Comparison of ENCODE assay signal across 18 cellular contexts in the genomic region with DNA sequence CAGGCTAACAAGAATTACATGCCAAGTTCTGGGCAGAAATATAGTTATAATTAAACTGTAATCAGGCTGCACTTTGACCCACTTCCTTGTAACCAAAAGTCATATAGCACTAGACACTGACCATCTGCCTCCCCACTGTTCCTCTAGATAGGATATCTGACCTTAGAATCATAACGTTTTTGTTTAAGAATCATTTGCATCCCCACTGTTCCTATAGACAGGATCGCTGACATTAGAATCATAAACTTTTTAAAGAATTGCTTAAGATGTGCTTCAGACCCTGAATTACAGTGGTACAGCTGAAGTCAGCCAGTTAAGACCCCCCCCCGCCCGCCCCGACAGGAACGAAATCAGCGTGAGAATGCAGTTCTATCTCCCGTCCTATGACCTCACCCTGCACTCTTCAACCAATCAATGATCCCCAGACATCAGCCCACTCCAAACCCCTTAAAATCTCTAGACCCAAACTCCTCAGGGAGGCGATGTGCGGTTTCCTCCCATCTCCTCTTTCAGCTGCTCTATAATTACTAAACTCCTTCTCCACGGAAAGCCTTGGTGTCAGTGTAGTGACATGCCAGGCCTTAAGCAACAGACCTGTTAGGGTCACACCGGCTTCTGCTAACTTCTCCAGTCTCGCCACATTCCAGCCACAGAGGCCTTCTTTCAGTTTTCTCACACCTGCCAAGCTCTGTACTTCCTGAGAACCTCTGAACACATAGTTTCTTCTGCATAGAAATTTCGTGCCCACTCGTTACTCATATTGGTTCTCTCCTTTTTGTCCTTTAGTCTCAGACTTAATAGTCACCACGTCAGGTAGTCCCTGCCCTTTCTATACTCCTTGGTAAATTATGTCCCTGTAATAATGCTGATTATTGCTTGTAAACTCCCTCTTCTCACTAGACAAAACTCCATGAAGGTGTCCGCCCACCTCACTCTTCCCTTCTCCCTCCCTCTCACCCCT.
A peak's percentile ranks its signal among the peaks of the same experiment; 100 is the strongest.
DNase-seq lines count a peak whose midpoint lies in the region; ATAC-seq and TF ChIP-seq lines count a peak whose summit lies in the region.
"Had no signal": no experiment of that assay in that cellular context is flagged by ENCODE, and none has a peak within 500 bp of the region (broad histone marks: within the 10 kb centered on the region; RNA-seq: fewer than 3 reads in every experiment).

No MANE protein-coding gene starts in this region.

- H3K4me3 Mint-ChIP-seq in natural killer cell treated with Interleukin-12 subunit alpha and Interleukin-12 subunit beta and Interleukin-15 and Interleukin-18, amount 100 ng/mL, for 72 hours = peak overlapping the region; percentile 57
- H3K4me3 Mint-ChIP-seq: activated CD4-positive, alpha-beta T cell treated with anti-CD3 and anti-CD28 coated beads, Interleukin-2, amount 10 ng/mL, durations not matched to agents 7 days and 5 days had no signal

- H3K4me1 Mint-ChIP-seq in natural killer cell treated with Interleukin-12 subunit alpha and Interleukin-12 subunit beta and Interleukin-15 and Interleukin-18, amount 100 ng/mL, for 72 hours (ENCODE audit: low read depth in 2 of 2) = peaks cover 24 to 27% of the 10 kb centered on the region in 2 donors
- H3K4me1 Mint-ChIP-seq: activated CD4-positive, alpha-beta T cell treated with anti-CD3 and anti-CD28 coated beads, Interleukin-2, amount 10 ng/mL, durations not matched to agents 7 days and 5 days had no signal

- no peaks in the 10 kb centered on the region for H3K27me3 Mint-ChIP-seq in natural killer cell treated with Interleukin-12 subunit alpha and Interleukin-12 subunit beta and Interleukin-15 and Interleukin-18, amount 100 ng/mL, for 72 hours
- H3K27me3 Mint-ChIP-seq: activated CD4-positive, alpha-beta T cell treated with anti-CD3 and anti-CD28 coated beads, Interleukin-2, amount 10 ng/mL, durations not matched to agents 7 days and 5 days had no signal

- peak overlapping the region; percentile 24 for H3K27ac ChIP-seq in cardiac muscle cell
- H3K27ac ChIP-seq: brain microvascular endothelial cell, esophagus squamous epithelium, PC-9, testis had no signal

- no peaks in the 10 kb centered on the region for H3K27me3 ChIP-seq in cardiac muscle cell
- H3K27me3 ChIP-seq: brain microvascular endothelial cell, esophagus squamous epithelium, testis had no signal

- peak; percentile 73 to 86 for ATAC-seq in natural killer cell treated with Interleukin-12 subunit alpha and Interleukin-12 subunit beta and Interleukin-15 and Interleukin-18, amount 100 ng/mL, for 72 hours

- no peaks in the 10 kb centered on the region for H3K9me3 ChIP-seq in cardiac muscle cell (ENCODE audit: low read depth)
- H3K9me3 ChIP-seq: esophagus squamous epithelium, SK-N-SH, testis had no signal

- no peak overlapping the region for H3K4me3 ChIP-seq in cardiac muscle cell
- H3K4me3 ChIP-seq: esophagus squamous epithelium, PC-9, testis had no signal

- DNase-seq in ELF-1 (ENCODE audit: low read depth, low spot score) = peak; percentile 57
- peak; percentile 46 for DNase-seq in OCI-M2 (lab: John Stamatoyannopoulos, UW; ENCODE audit: unreplicated experiment)
- peak in 1 of 2 donors; percentile 41 for DNase-seq in cardiac muscle cell (ENCODE audit: low read depth in 1 of 2, low spot score in 1 of 2)
- DNase-seq in natural killer cell treated with Interleukin-12 subunit alpha and Interleukin-12 subunit beta and Interleukin-15 and Interleukin-18, amount 100 ng/mL, for 72 hours (ENCODE audit: low spot score) = no peak
- DNase-seq in SKM-1 (lab: John Stamatoyannopoulos, UW; ENCODE audit: unreplicated experiment) = no peak
- no peak for DNase-seq in kidney glomerular epithelial cell (lab: John Stamatoyannopoulos, UW)
- no peak for DNase-seq in Kasumi-1 (lab: John Stamatoyannopoulos, UW)
- no peak for DNase-seq in GDM1 (lab: John Stamatoyannopoulos, UW)
- DNase-seq: activated CD4-positive, alpha-beta T cell treated with anti-CD3 and anti-CD28 coated beads, Interleukin-2, amount 10 ng/mL, durations not matched to agents 7 days and 5 days; brain microvascular endothelial cell; esophagus squamous epithelium; NCI-H1930; PC-9; SK-N-SH; stimulated activated CD4-positive, alpha-beta T cell treated with anti-CD3 and anti-CD28 coated beads, Interleukin-4, amount 100 ng/mL, for 24 hours; T1000; testis had no signal

- no peaks in the 10 kb centered on the region for H3K36me3 Mint-ChIP-seq in natural killer cell treated with Interleukin-12 subunit alpha and Interleukin-12 subunit beta and Interleukin-15 and Interleukin-18, amount 100 ng/mL, for 72 hours

- H3K9me3 Mint-ChIP-seq in natural killer cell treated with Interleukin-12 subunit alpha and Interleukin-12 subunit beta and Interleukin-15 and Interleukin-18, amount 100 ng/mL, for 72 hours = no peaks in the 10 kb centered on the region
- H3K9me3 Mint-ChIP-seq: activated CD4-positive, alpha-beta T cell treated with anti-CD3 and anti-CD28 coated beads, Interleukin-2, amount 10 ng/mL, durations not matched to agents 7 days and 5 days; activated naive CD4-positive, alpha-beta T cell treated with anti-CD3 and anti-CD28 coated beads, Interleukin-2, amount 50 U/mL, for 72 hours had no signal

- no peaks in the 10 kb centered on the region for H3K36me3 ChIP-seq in cardiac muscle cell
- H3K36me3 ChIP-seq: brain microvascular endothelial cell had no signal

- H3K4me1 ChIP-seq in cardiac muscle cell (ENCODE audit: low read depth) = no peaks in the 10 kb centered on the region
- H3K4me1 ChIP-seq: testis had no signal

- peak overlapping the region; percentile 20 to 73 for H3K27ac Mint-ChIP-seq in natural killer cell treated with Interleukin-12 subunit alpha and Interleukin-12 subunit beta and Interleukin-15 and Interleukin-18, amount 100 ng/mL, for 72 hours
- H3K27ac Mint-ChIP-seq: activated CD4-positive, alpha-beta T cell treated with anti-CD3 and anti-CD28 coated beads, Interleukin-2, amount 10 ng/mL, durations not matched to agents 7 days and 5 days had no signal

- TF ChIP-seq CTCF in cardiac muscle cell (IDR thresholded peaks at IDR 0.05; ENCODE audit: low read depth, low read length) = no peak

Comparison
In these comparisons a context has a peak if more than half of its experiments do, and no peak if none do; other contexts are left out.
1. DNase-seq: peak in ELF-1 (single experiment) and OCI-M2 (single experiment); none in natural killer cell treated with Interleukin-12 subunit alpha and Interleukin-12 subunit beta and Interleukin-15 and Interleukin-18, amount 100 ng/mL, for 72 hours (single experiment), SKM-1 (single experiment), kidney glomerular epithelial cell (single experiment), Kasumi-1 (0 of 2) and GDM1 (single experiment).